In genomic region chr15:85330941-85331588, GRCh38 we compare ENCODE assay signal across 8 cellular contexts. TPM values are rescaled to one million over a fixed set of nuclear protein-coding genes. Genes with fewer than 3 reads are reported as not detected.
A peak's percentile ranks its signal among the peaks of the same experiment; 100 is the strongest.
DNase-seq lines count a peak whose midpoint lies in the region; ATAC-seq and TF ChIP-seq lines count a peak whose summit lies in the region.

No MANE protein-coding gene starts in this region.

- CTCF ChIA-PET in Caco-2 (lab: Charles Lee) (interaction anchor here (0.5 to 1.4 kb wide), 6 partner anchors 37 to 249 kb away, joined by 3 to 8 read pairs (median 5); partner anchors contain the start of gene AKAP13), OCI-LY7 (lab: Charles Lee; ENCODE audit: unreplicated experiment) (interaction anchor here (0.7 to 2.3 kb wide), 12 partner anchors 32 to 371 kb away, joined by 3 to 24 read pairs (median 4); no protein-coding TSS in a partner anchor)

- peak overlapping the region; percentile 81 for H3K27ac Mint-ChIP-seq in Caco-2 (ENCODE audit: unreplicated experiment)

- H3K27me3 ChIP-seq in Caco-2 (replicated peaks; ENCODE audit: control insufficient read depth, insufficient read depth, low read length) (no peaks in the 10 kb centered on the region), neuronal stem cell (ENCODE audit: control insufficient read depth in 3 of 3, insufficient read depth in 3 of 3, low read depth in 1 of 3, low read length in 3 of 3) (no peaks in the 10 kb centered on the region)

- H3K4me3 ChIP-seq in Caco-2 (ENCODE audit: low read depth, low read length) (no peak overlapping the region), OCI-LY7 (ENCODE audit: low read depth, low read length, poor library complexity, severe bottlenecking) (peak overlapping the region; percentile 68), neuronal stem cell (ENCODE audit: low read length in 2 of 2) (no peak overlapping the region)

- no TSS peak for BruUV-seq in Caco-2 (replicated peaks; lab: Mats Ljungman, UMichigan)
- BruUV-seq in OCI-LY7 (replicated peaks; lab: Mats Ljungman, UMichigan): no TSS peak

- POLR2A ChIA-PET in Caco-2 (lab: Charles Lee) (no interaction called here), OCI-LY7 (lab: Charles Lee) (interaction anchor here (0.6 to 9.8 kb wide), 23 partner anchors 9 to 173 kb away, joined by 3 to 109 read pairs (median 4); partner anchors contain the start of gene AKAP13)

- H3K14ac ChIP-seq in neuronal stem cell (ENCODE audit: low read length): no peak overlapping the region

- no peaks in the 10 kb centered on the region for H3K36me3 ChIP-seq in Caco-2 (ENCODE audit: control insufficient read depth, insufficient read depth, low read length)
- no peaks in the 10 kb centered on the region for H3K36me3 ChIP-seq in OCI-LY7 (ENCODE audit: insufficient read depth, low read length)
- no peaks in the 10 kb centered on the region for H3K36me3 ChIP-seq in neuronal stem cell (replicated peaks in 1 of 2; ENCODE audit: control insufficient read depth in 2 of 2, insufficient read depth in 2 of 2, low read length in 2 of 2)

- H2BK15ac ChIP-seq in neuronal stem cell (ENCODE audit: low read length): peak overlapping the region; percentile 46

- peak overlapping the region; percentile 50 for H3K23ac ChIP-seq in neuronal stem cell (ENCODE audit: low read depth, low read length, poor library complexity)

- H3K4me2 ChIP-seq in OCI-LY7 (ENCODE audit: low read length) (peak overlapping the region; percentile 94), neuronal stem cell (ENCODE audit: insufficient read depth, low read length, poor library complexity, severe bottlenecking) (no peak overlapping the region)

- peaks cover 15% of the 10 kb centered on the region for H3K4me1 Mint-ChIP-seq in Caco-2 (ENCODE audit: low read depth, unreplicated experiment)

- no peak overlapping the region for H4K91ac ChIP-seq in neuronal stem cell (ENCODE audit: low read depth, low read length, poor library complexity)

- no peaks in the 10 kb centered on the region for H3K27me3 Mint-ChIP-seq in Caco-2 (ENCODE audit: insufficient read depth, unreplicated experiment)

- H3K4ac ChIP-seq in neuronal stem cell (ENCODE audit: low read length): no peak overlapping the region

- ATAC-seq in GM19452 (IDR thresholded peaks at IDR 0.05; ENCODE audit: unreplicated experiment) (peak; percentile 72), HG03571 (IDR thresholded peaks at IDR 0.05; ENCODE audit: unreplicated experiment) (peak; percentile 70)

- peak overlapping the region; percentile 44 for H2BK12ac ChIP-seq in neuronal stem cell (ENCODE audit: low read length)

- H2AFZ ChIP-seq in OCI-LY7 (ENCODE audit: low read length) (peak overlapping the region; percentile 86), neuronal stem cell (ENCODE audit: low read length) (peak overlapping the region; percentile 93)

- H4K20me1 ChIP-seq in OCI-LY7 (ENCODE audit: insufficient read depth, low read length): no peaks in the 10 kb centered on the region

- H3K4me3 Mint-ChIP-seq in Caco-2 (ENCODE audit: unreplicated experiment): no peak overlapping the region

- no peaks in the 10 kb centered on the region for H3K9me3 Mint-ChIP-seq in Caco-2 (ENCODE audit: unreplicated experiment)

- no peak overlapping the region for H3K9ac ChIP-seq in neuronal stem cell (ENCODE audit: low read depth, low read length, poor library complexity)

- TF ChIP-seq CTCF in Caco-2 (IDR thresholded peaks at IDR 0.05; ENCODE audit: insufficient read depth in 1 of 2, low read depth in 1 of 2, low read length in 1 of 2, severe bottlenecking in 1 of 2, unreplicated experiment in 1 of 2) (peak; percentile 42 to 61), OCI-LY7 (conservative IDR thresholded peaks at IDR 0.05; ENCODE audit: low read length) (peak; percentile 95)

- no peak overlapping the region for H2BK5ac ChIP-seq in neuronal stem cell (ENCODE audit: low read length)

- peak overlapping the region; percentile 5 for H2AK5ac ChIP-seq in neuronal stem cell (ENCODE audit: low read depth, low read length)

- H4K8ac ChIP-seq in neuronal stem cell (ENCODE audit: low read depth, low read length): peak overlapping the region; percentile 76

- no peaks in the 10 kb centered on the region for H3K9me2 ChIP-seq in OCI-LY7 (ENCODE audit: insufficient read depth, low read length)

- intact Hi-C loops in Caco-2 (cut with micrococcal nuclease; ENCODE audit: unreplicated experiment): loop anchor here (2.0 to 5.0 kb wide), 3 partner anchors 34 to 151 kb away; partner anchors contain the start of gene AKAP13
- intact Hi-C loops in OCI-LY7 (cut with micrococcal nuclease; ENCODE audit: unreplicated experiment): loop anchor here (1.0 to 2.0 kb wide), 7 partner anchors 35 to 252 kb away; partner anchors contain the start of gene AKAP13

- H3K79me2 ChIP-seq in OCI-LY7 (ENCODE audit: insufficient read depth, low read depth, low read length): peaks cover 22% of the 10 kb centered on the region; the same call in 1 of the 2 replicates

- no CpG with 5 or more reads among the region's 13 CpGs for WGBS in neuronal stem cell (ENCODE audit: extremely low coverage in 2 of 2, insufficient read length in 2 of 2, insufficient replicate concordance in 1 of 2), 2 donors

- no peak overlapping the region for H2BK120ac ChIP-seq in neuronal stem cell (ENCODE audit: low read depth, low read length)

- H3K27ac ChIP-seq in OCI-LY7 (ENCODE audit: low read depth, low read length, poor library complexity, severe bottlenecking): peak overlapping the region; percentile 99
- no peak overlapping the region for H3K27ac ChIP-seq in neuronal stem cell (replicated peaks; ENCODE audit: low read length)
- H3K27ac ChIP-seq in temporal lobe (ENCODE audit: low read depth, low read length): peak overlapping the region; percentile 9

- H3K79me1 ChIP-seq in neuronal stem cell (ENCODE audit: low read depth, low read length): no peaks in the 10 kb centered on the region

- DNase-seq in Caco-2 (peak; percentile 77 to 82), OCI-LY7 (ENCODE audit: low spot score) (peak; percentile 96), fibroblast of peridontal ligament (ENCODE audit: extremely low read depth) (peak; percentile 93), neuronal stem cell (ENCODE audit: low spot score) (peak; percentile 54)
- peak; percentile 80 to 85 for DNase-seq in activated T-cell treated with anti-CD3 and anti-CD28 coated beads, Interleukin-2, amount 50 U/mL, for 48 hours

- peak overlapping the region; percentile 76 for H3K18ac ChIP-seq in neuronal stem cell (ENCODE audit: low read length)

- H3K36me3 Mint-ChIP-seq in Caco-2 (ENCODE audit: insufficient read depth, unreplicated experiment): no peaks in the 10 kb centered on the region

- H3K9me3 ChIP-seq in Caco-2 (no peaks in the 10 kb centered on the region), OCI-LY7 (ENCODE audit: low read length) (no peaks in the 10 kb centered on the region), neuronal stem cell (replicated peaks in 1 of 2; ENCODE audit: control insufficient read depth in 2 of 2, insufficient read depth in 1 of 2, low read depth in 1 of 2, low read length in 2 of 2) (no peaks in the 10 kb centered on the region)

- H3K4me1 ChIP-seq in Caco-2 (peaks cover 47% of the 10 kb centered on the region), OCI-LY7 (ENCODE audit: insufficient read depth, low read length, poor library complexity, severe bottlenecking) (peaks cover 64% of the 10 kb centered on the region), neuronal stem cell (ENCODE audit: control insufficient read depth in 2 of 2, insufficient read depth in 1 of 2, low read depth in 1 of 2, low read length in 2 of 2) (peaks cover 5 to 8% of the 10 kb centered on the region in 2 donors)

RNA-seq across cellular contexts. Expression of gene AKAP13, which starts 49.3 kb away (rescaled TPM):
- total RNA-seq in Caco-2 (2022) (48.3 and 49.6 TPM in 2 replicates), OCI-LY7 (2022) (250 and 261 TPM in 2 replicates), temporal lobe (49.2 TPM)
- 124 and 140 TPM in 2 replicates for total RNA-seq in OCI-LY7 (2014; rRNA removed; shearing (Covaris generic))
- 13.1 TPM for polyA plus RNA-seq in neuronal stem cell (2013, experiment 1 of 2)
- 13.0 TPM for polyA plus RNA-seq in neuronal stem cell (2013, experiment 2 of 2)
